ENCODE assay signal across 2 cellular contexts in genomic region chr22:32655068-32655467, GRCh38.
TF ChIP-seq lines count a peak whose summit lies in the region.

No MANE protein-coding gene starts in this region.

TF ChIP-seq in HepG2, 621 proteins besides CTCF, POLR2A, EP300 and RAD21:
- TF ChIP-seq ZNF564 (CRISPR knock-in tag; IDR thresholded peaks at IDR 0.05) (peak; percentile 94), STAT6 (CRISPR knock-in tag; IDR thresholded peaks at IDR 0.05; ENCODE audit: borderline replicate concordance) (no peak)

TF ChIP-seq in H1, 55 proteins besides CTCF, POLR2A, EP300 and RAD21:
- TF ChIP-seq CEBPB (IDR thresholded peaks at IDR 0.05; ENCODE audit: low read depth, low read length), result no peak
- no peak for TF ChIP-seq TEAD4 (IDR thresholded peaks at IDR 0.05; ENCODE audit: low read depth, low read length)
- no peak for TF ChIP-seq CHD2 (IDR thresholded peaks at IDR 0.05; ENCODE audit: low read length)
- TF ChIP-seq SRF (IDR thresholded peaks at IDR 0.05; ENCODE audit: low read depth, low read length), result no peak
- no peak for TF ChIP-seq CHD1 (IDR thresholded peaks at IDR 0.05; ENCODE audit: low read depth, low read length)
- no peak for TF ChIP-seq RFX5 (IDR thresholded peaks at IDR 0.05; ENCODE audit: borderline replicate concordance, low read depth, low read length)
- no peak for TF ChIP-seq RBBP5 (IDR thresholded peaks at IDR 0.05; ENCODE audit: borderline replicate concordance, low read depth, low read length)
- TF ChIP-seq SIN3A (conservative IDR thresholded peaks at IDR 0.05 in 1 of 2, IDR thresholded peaks at IDR 0.05 in 1 of 2; ENCODE audit: low read depth in 1 of 2, low read length in 2 of 2), result no peak
- no peak for TF ChIP-seq SUZ12 (IDR thresholded peaks at IDR 0.05; ENCODE audit: low read length)
- no peak for TF ChIP-seq CBX8 (IDR thresholded peaks at IDR 0.05; ENCODE audit: borderline replicate concordance, low read depth, low read length)
- TF ChIP-seq SIX5 (IDR thresholded peaks at IDR 0.05; ENCODE audit: low read depth, low read length), result no peak
- TF ChIP-seq ZNF274 (IDR thresholded peaks at IDR 0.05; ENCODE audit: borderline replicate concordance, extremely low read depth, low read length), result no peak
- no peak for TF ChIP-seq SP1 (IDR thresholded peaks at IDR 0.05; ENCODE audit: low read depth, low read length)
- no peak for TF ChIP-seq EZH2 (IDR thresholded peaks at IDR 0.05; ENCODE audit: low read depth, low read length, severe bottlenecking)
- TF ChIP-seq KDM4A (IDR thresholded peaks at IDR 0.05; ENCODE audit: low read depth, low read length, severe bottlenecking), result no peak
- no peak for TF ChIP-seq RXRA (IDR thresholded peaks at IDR 0.05; ENCODE audit: insufficient read depth, low read depth, low read length)
